ENCODE assay signal across 1 cellular context in genomic region chr21:39349211-39350093, GRCh38.
TF ChIP-seq lines count a peak whose summit lies in the region.

No MANE protein-coding gene starts in this region.

TF ChIP-seq in K562, 482 proteins besides CTCF, POLR2A, EP300 and RAD21 (continued from another document and continues in another):
- TF ChIP-seq AFF4 (CRISPR knock-in tag; IDR thresholded peaks at IDR 0.05) (peak; percentile 66), CREB3L1 (IDR thresholded peaks at IDR 0.05; ENCODE audit: borderline replicate concordance, low read depth) (peak; percentile 74), ZNF778 (CRISPR knock-in tag; IDR thresholded peaks at IDR 0.05) (no peak), CEBPZ (IDR thresholded peaks at IDR 0.05; ENCODE audit: borderline replicate concordance, low read depth, low read length) (no peak), MAZ (CRISPR knock-in tag; conservative IDR thresholded peaks at IDR 0.05 in 1 of 2, IDR thresholded peaks at IDR 0.05 in 1 of 2) (peak in 1 of 2 experiments; percentile 60; a peak in 3 of 4 replicates), U2AF2 (optimal IDR thresholded peaks at IDR 0.05; ENCODE audit: low read depth, low read length) (no peak), ZNF398 (CRISPR knock-in tag; IDR thresholded peaks at IDR 0.05) (no peak), SUPT5H (IDR thresholded peaks at IDR 0.05) (peak; percentile 97), ARNT (IDR thresholded peaks at IDR 0.05) (0 out of 4 replicates have a peak, but pooled peaks of 1 of the 2 experiments have one; percentile 56), TEAD2 (tag; IDR thresholded peaks at IDR 0.05) (no peak), GMEB1 (CRISPR knock-in tag; IDR thresholded peaks at IDR 0.05) (no peak), POLR2H (tag; IDR thresholded peaks at IDR 0.05; ENCODE audit: low read depth) (peak; percentile 87), ZKSCAN3 (CRISPR knock-in tag; IDR thresholded peaks at IDR 0.05) (no peak), CXXC5 (CRISPR knock-in tag; IDR thresholded peaks at IDR 0.05) (peak; percentile 71), CBFA2T2 (conservative IDR thresholded peaks at IDR 0.05) (peak; percentile 56), ERF (CRISPR knock-in tag; IDR thresholded peaks at IDR 0.05) (peak; percentile 90), LCOR (CRISPR knock-in tag; IDR thresholded peaks at IDR 0.05) (no peak), ZNF449 (CRISPR knock-in tag; IDR thresholded peaks at IDR 0.05) (no peak), BHLHE40 (IDR thresholded peaks at IDR 0.05; ENCODE audit: low read length) (peak; percentile 84), TAF1 (IDR thresholded peaks at IDR 0.05; ENCODE audit: control insufficient read depth, extremely low read depth, insufficient read depth, low read length, severe bottlenecking) (peak; percentile 70), CHD1 (IDR thresholded peaks at IDR 0.05; ENCODE audit: low read length) (peak; percentile 95), L3MBTL2 (IDR thresholded peaks at IDR 0.05) (peak; percentile 81), ZNF318 (IDR thresholded peaks at IDR 0.05; ENCODE audit: borderline replicate concordance in 1 of 2, low read depth in 1 of 2) (0 out of 4 replicates have a peak, but pooled peaks of 1 of the 2 experiments have one; percentile 25), FOXA3 (CRISPR knock-in tag; conservative IDR thresholded peaks at IDR 0.05 in 1 of 2, IDR thresholded peaks at IDR 0.05 in 1 of 2) (no peak), GATAD2A (IDR thresholded peaks at IDR 0.05) (0 out of 2 replicates have a peak, but pooled peaks have one; percentile 53), TCFL5 (CRISPR knock-in tag; conservative IDR thresholded peaks at IDR 0.05) (no peak), KLF13 (tag; IDR thresholded peaks at IDR 0.05; ENCODE audit: borderline replicate concordance, low read depth) (peak; percentile 42; the same call in 1 of the 2 replicates), ZBED1 (IDR thresholded peaks at IDR 0.05) (peak; percentile 81; the same call in 1 of the 2 replicates), SMC3 (conservative IDR thresholded peaks at IDR 0.05; ENCODE audit: insufficient read depth, low read depth, low read length) (no peak), ZBTB26 (CRISPR knock-in tag; IDR thresholded peaks at IDR 0.05) (peak; percentile 66; the same call in 1 of the 2 replicates)
